1 cellular context compared by ENCODE assay signal in genomic region chr2:55232084-55232862, GRCh38.
TF ChIP-seq lines count a peak whose summit lies in the region.

Gene CLHC1, minus strand, starts transcription at chr2:55232293. Its CDS starts 9,882 bp downstream, at chr2:55222411.
Gene RPS27A, plus strand, starts transcription at chr2:55232688. Its CDS starts 137 bp downstream, at chr2:55232825.

TF ChIP-seq in K562, 482 proteins besides CTCF, POLR2A, EP300 and RAD21 (continued from another document and continues in another):
- TF ChIP-seq, protein P1, sequence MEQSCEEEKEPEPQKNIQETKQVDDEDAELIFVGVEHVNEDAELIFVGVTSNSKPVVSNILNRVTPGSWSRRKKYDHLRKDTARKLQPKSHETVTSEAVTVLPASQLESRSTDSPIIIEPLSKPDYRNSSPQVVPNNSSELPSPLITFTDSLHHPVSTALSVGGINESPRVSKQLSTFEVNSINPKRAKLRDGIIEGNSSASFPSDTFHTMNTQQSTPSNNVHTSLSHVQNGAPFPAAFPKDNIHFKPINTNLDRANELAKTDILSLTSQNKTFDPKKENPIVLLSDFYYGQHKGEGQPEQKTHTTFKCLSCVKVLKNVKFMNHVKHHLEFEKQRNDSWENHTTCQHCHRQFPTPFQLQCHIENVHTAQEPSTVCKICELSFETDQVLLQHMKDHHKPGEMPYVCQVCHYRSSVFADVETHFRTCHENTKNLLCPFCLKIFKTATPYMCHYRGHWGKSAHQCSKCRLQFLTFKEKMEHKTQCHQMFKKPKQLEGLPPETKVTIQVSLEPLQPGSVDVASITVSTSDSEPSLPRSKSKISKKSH (CRISPR knock-in tag; IDR thresholded peaks at IDR 0.05): no peak
- TF ChIP-seq, protein P2, sequence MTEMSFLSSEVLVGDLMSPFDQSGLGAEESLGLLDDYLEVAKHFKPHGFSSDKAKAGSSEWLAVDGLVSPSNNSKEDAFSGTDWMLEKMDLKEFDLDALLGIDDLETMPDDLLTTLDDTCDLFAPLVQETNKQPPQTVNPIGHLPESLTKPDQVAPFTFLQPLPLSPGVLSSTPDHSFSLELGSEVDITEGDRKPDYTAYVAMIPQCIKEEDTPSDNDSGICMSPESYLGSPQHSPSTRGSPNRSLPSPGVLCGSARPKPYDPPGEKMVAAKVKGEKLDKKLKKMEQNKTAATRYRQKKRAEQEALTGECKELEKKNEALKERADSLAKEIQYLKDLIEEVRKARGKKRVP (CRISPR knock-in tag; IDR thresholded peaks at IDR 0.05): 0 out of 2 replicates have a peak, but pooled peaks have one; percentile 15
- TF ChIP-seq ZMIZ1 (IDR thresholded peaks at IDR 0.05; ENCODE audit: low read depth in 2 of 2, low read length in 2 of 2) (no peak), PCBP2 (IDR thresholded peaks at IDR 0.05; ENCODE audit: low read depth, low read length, poor library complexity, severe bottlenecking) (no peak), POLR2B (IDR thresholded peaks at IDR 0.05; ENCODE audit: low read depth, partially characterized antibody) (peak; percentile 96), BRCA1 (IDR thresholded peaks at IDR 0.05) (no peak), BRCA1 (CRISPR knock-in tag; IDR thresholded peaks at IDR 0.05) (no peak), NR2C2 (CRISPR knock-in tag; IDR thresholded peaks at IDR 0.05) (peak; percentile 54; the same call in 1 of the 2 replicates), NR2C2 (tag; IDR thresholded peaks at IDR 0.05) (peak; percentile 91), RBBP5 (IDR thresholded peaks at IDR 0.05; ENCODE audit: borderline replicate concordance, insufficient read depth, low read length, poor library complexity, severe bottlenecking) (peak; percentile 88), KAT8 (IDR thresholded peaks at IDR 0.05; ENCODE audit: low read depth) (no peak), ZNF277 (CRISPR knock-in tag; IDR thresholded peaks at IDR 0.05; ENCODE audit: borderline replicate concordance) (no peak), ZBTB5 (IDR thresholded peaks at IDR 0.05) (peak; percentile 97), ZNF41 (CRISPR knock-in tag; conservative IDR thresholded peaks at IDR 0.05) (no peak), ZKSCAN1 (IDR thresholded peaks at IDR 0.05; ENCODE audit: low read depth, low read length) (no peak), MED1 (CRISPR knock-in tag; IDR thresholded peaks at IDR 0.05; ENCODE audit: borderline replicate concordance) (no peak), ZNF3 (CRISPR knock-in tag; IDR thresholded peaks at IDR 0.05) (0 out of 2 replicates have a peak, but pooled peaks have one; percentile 15), ZNF717 (CRISPR knock-in tag; IDR thresholded peaks at IDR 0.05) (no peak), SMARCB1 (IDR thresholded peaks at IDR 0.05; ENCODE audit: insufficient read length, low read depth) (no peak), ZNF764 (CRISPR knock-in tag; IDR thresholded peaks at IDR 0.05; ENCODE audit: low read depth) (no peak), ZNF143 (CRISPR knock-in tag; IDR thresholded peaks at IDR 0.05) (peak; percentile 92), SMAD4 (CRISPR knock-in tag; conservative IDR thresholded peaks at IDR 0.05) (no peak), CSDE1 (IDR thresholded peaks at IDR 0.05) (peak in 1 of 2 experiments; percentile 60; a peak in 2 of 4 replicates), CBFB (CRISPR knock-in tag; IDR thresholded peaks at IDR 0.05) (peak; percentile 72; the same call in 1 of the 2 replicates), ZBTB9 (CRISPR knock-in tag; IDR thresholded peaks at IDR 0.05) (peak; percentile 25; the same call in 1 of the 2 replicates), C11orf30 (IDR thresholded peaks at IDR 0.05; ENCODE audit: low read depth) (peak; percentile 70), HDAC2 (IDR thresholded peaks at IDR 0.05) (peak; percentile 43; the same call in 1 of the 2 replicates), ZNF76 (CRISPR knock-in tag; IDR thresholded peaks at IDR 0.05; ENCODE audit: borderline replicate concordance) (no peak), ZNF12 (CRISPR knock-in tag; IDR thresholded peaks at IDR 0.05) (no peak), ID3 (CRISPR knock-in tag; IDR thresholded peaks at IDR 0.05) (no peak), ID3 (tag; IDR thresholded peaks at IDR 0.05) (no peak; the same call in none of the 2 replicates), SREBF1 (IDR thresholded peaks at IDR 0.05; ENCODE audit: borderline replicate concordance, low read depth, low read length) (no peak), NR4A1 (CRISPR knock-in tag; IDR thresholded peaks at IDR 0.05) (no peak), NR4A1 (tag; IDR thresholded peaks at IDR 0.05) (0 out of 2 replicates have a peak, but pooled peaks have one; percentile 33), ZNF561 (CRISPR knock-in tag; conservative IDR thresholded peaks at IDR 0.05) (no peak), NFE2 (IDR thresholded peaks at IDR 0.05; ENCODE audit: low read depth) (peak; percentile 87)
- TF ChIP-seq, protein P3, sequence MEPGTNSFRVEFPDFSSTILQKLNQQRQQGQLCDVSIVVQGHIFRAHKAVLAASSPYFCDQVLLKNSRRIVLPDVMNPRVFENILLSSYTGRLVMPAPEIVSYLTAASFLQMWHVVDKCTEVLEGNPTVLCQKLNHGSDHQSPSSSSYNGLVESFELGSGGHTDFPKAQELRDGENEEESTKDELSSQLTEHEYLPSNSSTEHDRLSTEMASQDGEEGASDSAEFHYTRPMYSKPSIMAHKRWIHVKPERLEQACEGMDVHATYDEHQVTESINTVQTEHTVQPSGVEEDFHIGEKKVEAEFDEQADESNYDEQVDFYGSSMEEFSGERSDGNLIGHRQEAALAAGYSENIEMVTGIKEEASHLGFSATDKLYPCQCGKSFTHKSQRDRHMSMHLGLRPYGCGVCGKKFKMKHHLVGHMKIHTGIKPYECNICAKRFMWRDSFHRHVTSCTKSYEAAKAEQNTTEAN (CRISPR knock-in tag; IDR thresholded peaks at IDR 0.05): no peak
- TF ChIP-seq, protein P4, sequence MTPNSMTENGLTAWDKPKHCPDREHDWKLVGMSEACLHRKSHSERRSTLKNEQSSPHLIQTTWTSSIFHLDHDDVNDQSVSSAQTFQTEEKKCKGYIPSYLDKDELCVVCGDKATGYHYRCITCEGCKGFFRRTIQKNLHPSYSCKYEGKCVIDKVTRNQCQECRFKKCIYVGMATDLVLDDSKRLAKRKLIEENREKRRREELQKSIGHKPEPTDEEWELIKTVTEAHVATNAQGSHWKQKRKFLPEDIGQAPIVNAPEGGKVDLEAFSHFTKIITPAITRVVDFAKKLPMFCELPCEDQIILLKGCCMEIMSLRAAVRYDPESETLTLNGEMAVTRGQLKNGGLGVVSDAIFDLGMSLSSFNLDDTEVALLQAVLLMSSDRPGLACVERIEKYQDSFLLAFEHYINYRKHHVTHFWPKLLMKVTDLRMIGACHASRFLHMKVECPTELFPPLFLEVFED (CRISPR knock-in tag; conservative IDR thresholded peaks at IDR 0.05): 0 out of 2 replicates have a peak, but pooled peaks have one; percentile 62
- TF ChIP-seq, protein P5, sequence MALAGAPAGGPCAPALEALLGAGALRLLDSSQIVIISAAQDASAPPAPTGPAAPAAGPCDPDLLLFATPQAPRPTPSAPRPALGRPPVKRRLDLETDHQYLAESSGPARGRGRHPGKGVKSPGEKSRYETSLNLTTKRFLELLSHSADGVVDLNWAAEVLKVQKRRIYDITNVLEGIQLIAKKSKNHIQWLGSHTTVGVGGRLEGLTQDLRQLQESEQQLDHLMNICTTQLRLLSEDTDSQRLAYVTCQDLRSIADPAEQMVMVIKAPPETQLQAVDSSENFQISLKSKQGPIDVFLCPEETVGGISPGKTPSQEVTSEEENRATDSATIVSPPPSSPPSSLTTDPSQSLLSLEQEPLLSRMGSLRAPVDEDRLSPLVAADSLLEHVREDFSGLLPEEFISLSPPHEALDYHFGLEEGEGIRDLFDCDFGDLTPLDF (CRISPR knock-in tag; IDR thresholded peaks at IDR 0.05): peak; percentile 29
- TF ChIP-seq, protein P6, sequence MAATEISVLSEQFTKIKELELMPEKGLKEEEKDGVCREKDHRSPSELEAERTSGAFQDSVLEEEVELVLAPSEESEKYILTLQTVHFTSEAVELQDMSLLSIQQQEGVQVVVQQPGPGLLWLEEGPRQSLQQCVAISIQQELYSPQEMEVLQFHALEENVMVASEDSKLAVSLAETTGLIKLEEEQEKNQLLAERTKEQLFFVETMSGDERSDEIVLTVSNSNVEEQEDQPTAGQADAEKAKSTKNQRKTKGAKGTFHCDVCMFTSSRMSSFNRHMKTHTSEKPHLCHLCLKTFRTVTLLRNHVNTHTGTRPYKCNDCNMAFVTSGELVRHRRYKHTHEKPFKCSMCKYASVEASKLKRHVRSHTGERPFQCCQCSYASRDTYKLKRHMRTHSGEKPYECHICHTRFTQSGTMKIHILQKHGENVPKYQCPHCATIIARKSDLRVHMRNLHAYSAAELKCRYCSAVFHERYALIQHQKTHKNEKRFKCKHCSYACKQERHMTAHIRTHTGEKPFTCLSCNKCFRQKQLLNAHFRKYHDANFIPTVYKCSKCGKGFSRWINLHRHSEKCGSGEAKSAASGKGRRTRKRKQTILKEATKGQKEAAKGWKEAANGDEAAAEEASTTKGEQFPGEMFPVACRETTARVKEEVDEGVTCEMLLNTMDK (IDR thresholded peaks at IDR 0.05; ENCODE audit: borderline replicate concordance, insufficient read depth, low read depth, low read length, poor library complexity, severe bottlenecking): no peak
